1 cellular context compared by ENCODE assay signal in the genomic region with DNA sequence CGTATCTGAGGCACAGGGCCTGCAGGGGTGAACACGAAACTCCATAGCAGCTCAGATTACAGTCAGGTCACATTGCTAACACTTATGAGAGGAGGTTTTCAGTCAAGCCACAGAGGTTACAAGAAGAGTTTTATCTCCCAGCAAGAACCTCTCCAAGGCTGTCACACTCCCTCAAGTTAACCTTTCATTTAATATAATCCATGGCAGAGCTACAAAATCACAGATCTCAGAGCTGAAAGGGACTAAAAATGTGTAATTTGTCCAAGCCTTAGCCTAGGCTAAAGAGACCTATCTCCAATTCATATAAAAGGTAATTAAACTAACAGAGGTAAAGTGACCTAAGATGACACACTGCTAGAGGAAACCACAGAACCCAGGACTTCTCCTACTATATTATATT.
TF ChIP-seq lines count a peak whose summit lies in the region.

No MANE protein-coding gene starts in this region.

TF ChIP-seq in GM23338, 12 proteins besides CTCF, POLR2A, EP300 and RAD21 (continued from another document):
- TF ChIP-seq, protein P1, sequence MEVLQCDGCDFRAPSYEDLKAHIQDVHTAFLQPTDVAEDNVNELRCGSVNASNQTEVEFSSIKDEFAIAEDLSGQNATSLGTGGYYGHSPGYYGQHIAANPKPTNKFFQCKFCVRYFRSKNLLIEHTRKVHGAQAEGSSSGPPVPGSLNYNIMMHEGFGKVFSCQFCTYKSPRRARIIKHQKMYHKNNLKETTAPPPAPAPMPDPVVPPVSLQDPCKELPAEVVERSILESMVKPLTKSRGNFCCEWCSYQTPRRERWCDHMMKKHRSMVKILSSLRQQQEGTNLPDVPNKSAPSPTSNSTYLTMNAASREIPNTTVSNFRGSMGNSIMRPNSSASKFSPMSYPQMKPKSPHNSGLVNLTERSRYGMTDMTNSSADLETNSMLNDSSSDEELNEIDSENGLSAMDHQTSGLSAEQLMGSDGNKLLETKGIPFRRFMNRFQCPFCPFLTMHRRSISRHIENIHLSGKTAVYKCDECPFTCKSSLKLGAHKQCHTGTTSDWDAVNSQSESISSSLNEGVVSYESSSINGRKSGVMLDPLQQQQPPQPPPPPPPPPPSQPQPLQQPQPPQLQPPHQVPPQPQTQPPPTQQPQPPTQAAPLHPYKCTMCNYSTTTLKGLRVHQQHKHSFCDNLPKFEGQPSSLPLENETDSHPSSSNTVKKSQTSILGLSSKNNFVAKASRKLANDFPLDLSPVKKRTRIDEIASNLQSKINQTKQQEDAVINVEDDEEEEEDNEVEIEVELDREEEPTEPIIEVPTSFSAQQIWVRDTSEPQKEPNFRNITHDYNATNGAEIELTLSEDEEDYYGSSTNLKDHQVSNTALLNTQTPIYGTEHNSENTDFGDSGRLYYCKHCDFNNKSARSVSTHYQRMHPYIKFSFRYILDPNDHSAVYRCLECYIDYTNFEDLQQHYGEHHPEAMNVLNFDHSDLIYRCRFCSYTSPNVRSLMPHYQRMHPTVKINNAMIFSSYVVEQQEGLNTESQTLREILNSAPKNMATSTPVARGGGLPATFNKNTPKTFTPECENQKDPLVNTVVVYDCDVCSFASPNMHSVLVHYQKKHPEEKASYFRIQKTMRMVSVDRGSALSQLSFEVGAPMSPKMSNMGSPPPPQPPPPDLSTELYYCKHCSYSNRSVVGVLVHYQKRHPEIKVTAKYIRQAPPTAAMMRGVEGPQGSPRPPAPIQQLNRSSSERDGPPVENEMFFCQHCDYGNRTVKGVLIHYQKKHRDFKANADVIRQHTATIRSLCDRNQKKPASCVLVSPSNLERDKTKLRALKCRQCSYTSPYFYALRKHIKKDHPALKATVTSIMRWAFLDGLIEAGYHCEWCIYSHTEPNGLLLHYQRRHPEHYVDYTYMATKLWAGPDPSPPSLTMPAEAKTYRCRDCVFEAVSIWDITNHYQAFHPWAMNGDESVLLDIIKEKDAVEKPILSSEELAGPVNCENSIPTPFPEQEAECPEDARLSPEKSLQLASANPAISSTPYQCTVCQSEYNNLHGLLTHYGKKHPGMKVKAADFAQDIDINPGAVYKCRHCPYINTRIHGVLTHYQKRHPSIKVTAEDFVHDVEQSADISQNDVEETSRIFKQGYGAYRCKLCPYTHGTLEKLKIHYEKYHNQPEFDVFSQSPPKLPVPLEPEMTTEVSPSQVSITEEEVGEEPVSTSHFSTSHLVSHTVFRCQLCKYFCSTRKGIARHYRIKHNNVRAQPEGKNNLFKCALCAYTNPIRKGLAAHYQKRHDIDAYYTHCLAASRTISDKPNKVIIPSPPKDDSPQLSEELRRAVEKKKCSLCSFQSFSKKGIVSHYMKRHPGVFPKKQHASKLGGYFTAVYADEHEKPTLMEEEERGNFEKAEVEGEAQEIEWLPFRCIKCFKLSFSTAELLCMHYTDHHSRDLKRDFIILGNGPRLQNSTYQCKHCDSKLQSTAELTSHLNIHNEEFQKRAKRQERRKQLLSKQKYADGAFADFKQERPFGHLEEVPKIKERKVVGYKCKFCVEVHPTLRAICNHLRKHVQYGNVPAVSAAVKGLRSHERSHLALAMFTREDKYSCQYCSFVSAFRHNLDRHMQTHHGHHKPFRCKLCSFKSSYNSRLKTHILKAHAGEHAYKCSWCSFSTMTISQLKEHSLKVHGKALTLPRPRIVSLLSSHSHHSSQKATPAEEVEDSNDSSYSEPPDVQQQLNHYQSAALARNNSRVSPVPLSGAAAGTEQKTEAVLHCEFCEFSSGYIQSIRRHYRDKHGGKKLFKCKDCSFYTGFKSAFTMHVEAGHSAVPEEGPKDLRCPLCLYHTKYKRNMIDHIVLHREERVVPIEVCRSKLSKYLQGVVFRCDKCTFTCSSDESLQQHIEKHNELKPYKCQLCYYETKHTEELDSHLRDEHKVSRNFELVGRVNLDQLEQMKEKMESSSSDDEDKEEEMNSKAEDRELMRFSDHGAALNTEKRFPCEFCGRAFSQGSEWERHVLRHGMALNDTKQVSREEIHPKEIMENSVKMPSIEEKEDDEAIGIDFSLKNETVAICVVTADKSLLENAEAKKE (CRISPR knock-in tag; IDR thresholded peaks at IDR 0.05): no peak
- TF ChIP-seq ZNF114 (CRISPR knock-in tag; IDR thresholded peaks at IDR 0.05): no peak
- TF ChIP-seq, protein P2, sequence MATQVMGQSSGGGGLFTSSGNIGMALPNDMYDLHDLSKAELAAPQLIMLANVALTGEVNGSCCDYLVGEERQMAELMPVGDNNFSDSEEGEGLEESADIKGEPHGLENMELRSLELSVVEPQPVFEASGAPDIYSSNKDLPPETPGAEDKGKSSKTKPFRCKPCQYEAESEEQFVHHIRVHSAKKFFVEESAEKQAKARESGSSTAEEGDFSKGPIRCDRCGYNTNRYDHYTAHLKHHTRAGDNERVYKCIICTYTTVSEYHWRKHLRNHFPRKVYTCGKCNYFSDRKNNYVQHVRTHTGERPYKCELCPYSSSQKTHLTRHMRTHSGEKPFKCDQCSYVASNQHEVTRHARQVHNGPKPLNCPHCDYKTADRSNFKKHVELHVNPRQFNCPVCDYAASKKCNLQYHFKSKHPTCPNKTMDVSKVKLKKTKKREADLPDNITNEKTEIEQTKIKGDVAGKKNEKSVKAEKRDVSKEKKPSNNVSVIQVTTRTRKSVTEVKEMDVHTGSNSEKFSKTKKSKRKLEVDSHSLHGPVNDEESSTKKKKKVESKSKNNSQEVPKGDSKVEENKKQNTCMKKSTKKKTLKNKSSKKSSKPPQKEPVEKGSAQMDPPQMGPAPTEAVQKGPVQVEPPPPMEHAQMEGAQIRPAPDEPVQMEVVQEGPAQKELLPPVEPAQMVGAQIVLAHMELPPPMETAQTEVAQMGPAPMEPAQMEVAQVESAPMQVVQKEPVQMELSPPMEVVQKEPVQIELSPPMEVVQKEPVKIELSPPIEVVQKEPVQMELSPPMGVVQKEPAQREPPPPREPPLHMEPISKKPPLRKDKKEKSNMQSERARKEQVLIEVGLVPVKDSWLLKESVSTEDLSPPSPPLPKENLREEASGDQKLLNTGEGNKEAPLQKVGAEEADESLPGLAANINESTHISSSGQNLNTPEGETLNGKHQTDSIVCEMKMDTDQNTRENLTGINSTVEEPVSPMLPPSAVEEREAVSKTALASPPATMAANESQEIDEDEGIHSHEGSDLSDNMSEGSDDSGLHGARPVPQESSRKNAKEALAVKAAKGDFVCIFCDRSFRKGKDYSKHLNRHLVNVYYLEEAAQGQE (IDR thresholded peaks at IDR 0.05; ENCODE audit: unreplicated experiment): no peak
TF ChIP-seq in GM23338: peak in this region for 0.
